Comparison of ENCODE assay signal across 24 cellular contexts in genomic region chr1:32170991-32171390, GRCh38. TPM values are rescaled to one million over a fixed set of nuclear protein-coding genes. Genes with fewer than 3 reads are reported as not detected.
"Had no signal": no experiment of that assay in that cellular context is flagged by ENCODE, and none has a peak within 500 bp of the region (broad histone marks: within the 10 kb centered on the region; RNA-seq: fewer than 3 reads in every experiment).

No MANE protein-coding gene starts in this region.

- H3K9me3 ChIP-seq: SK-N-SH had no signal

- H3K27ac ChIP-seq: KMS-11 had no signal

- DNase-seq: IMR-90, Kasumi-1, MM.1S, NCI-H1105, NCI-H1417, NCI-H1436 treated with DMSO at 0.1 percent for 48 hours, NCI-H1694 treated with DMSO at 0.1 percent for 48 hours, NCI-H1930, NCI-H2081, NCI-H2107, NCI-H2227 treated with DMSO at 0.1 percent for 48 hours, NCI-H524 treated with DMSO at 0.1 percent for 48 hours, NCI-H69, NCI-H774, RPMI8226, SHP77, SK-N-SH, SW 1271 had no signal

- ATAC-seq: HepG2 had no signal

RNA-seq across cellular contexts. Expression of gene DCDC2B, which starts 37.9 kb away (rescaled TPM):
- total RNA-seq: HepG2, HT1080, IMR-90, M059J, NCI-H460, SK-MEL-5 had no signal
- polyA plus RNA-seq: HepG2, IMR-90, SK-N-SH had no signal
